Comparison of ENCODE assay signal across 9 cellular contexts in the genomic region with DNA sequence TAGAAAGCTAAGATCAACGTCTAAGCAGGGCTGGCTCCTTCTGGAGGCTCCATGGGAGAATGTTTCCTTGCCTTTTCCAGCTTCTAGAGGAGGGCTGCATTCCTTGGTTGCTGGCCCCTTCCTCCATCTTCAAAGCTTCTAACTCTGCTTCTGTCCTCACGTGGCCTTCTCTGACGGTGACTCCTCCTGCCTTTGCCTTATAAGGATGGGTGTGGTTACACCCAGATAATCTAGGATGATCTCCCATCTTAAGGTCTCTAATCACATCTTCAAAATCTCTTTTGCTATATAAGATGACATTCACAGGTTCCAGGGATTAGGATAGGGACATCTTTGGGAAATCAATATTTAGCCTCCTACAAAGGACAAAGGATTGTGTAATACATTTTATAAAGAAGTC. TPM values are rescaled to one million over a fixed set of nuclear protein-coding genes. Genes with fewer than 3 reads are reported as not detected.
A peak's percentile ranks its signal among the peaks of the same experiment; 100 is the strongest.
DNase-seq lines count a peak whose midpoint lies in the region; ATAC-seq, FAIRE-seq and TF ChIP-seq lines count a peak whose summit lies in the region.
"Had no signal": no experiment of that assay in that cellular context is flagged by ENCODE, and none has a peak within 500 bp of the region (broad histone marks: within the 10 kb centered on the region; RNA-seq: fewer than 3 reads in every experiment).

No MANE protein-coding gene starts in this region.

- H3K4me3 ChIP-seq in A673 (ENCODE audit: low read depth, low read length, poor library complexity, severe bottlenecking) (no peak overlapping the region), heart left ventricle (no peak overlapping the region), pancreas (no peak overlapping the region)

- intact Hi-C loops in A673 (cut with micrococcal nuclease; ENCODE audit: unreplicated experiment) = no loop called here
- intact Hi-C loops in activated B cell treated with CpG ODN at 0.5 μM for 24 hours (cut with micrococcal nuclease) = loop anchor here (2.0 to 10.0 kb wide), 4 partner anchors 47 to 655 kb away; partner anchors contain the start of genes ARHGAP4, DUSP9 and HAUS7
- intact Hi-C loops in heart left ventricle (cut with DNase I) = no loop called here
- intact Hi-C loops in pancreas (cut with DNase I) = no loop called here

- POLR2A ChIA-PET in A673 (lab: Charles Lee; ENCODE audit: low non-redundant PET) = interaction anchor here (0.6 kb wide), 1 partner anchor 175 kb away, joined by 4 read pairs; no protein-coding TSS in a partner anchor
- POLR2A ChIA-PET in activated B cell treated with CpG ODN at 0.5 μM for 24 hours (lab: Charles Lee) = interaction anchor here (1.3 kb wide), 1 partner anchor 15 kb away, joined by 9 read pairs; no protein-coding TSS in a partner anchor

- TSS peak; percentile 43 for BruUV-seq in A673 (replicated peaks; lab: Mats Ljungman, UMichigan)

- ATAC-seq in activated B cell treated with CpG ODN at 0.5 μM for 24 hours (ENCODE audit: low read depth) = no peak
- no peak for ATAC-seq in GM19035 (IDR thresholded peaks at IDR 0.05; ENCODE audit: unreplicated experiment)
- ATAC-seq in heart left ventricle = no peak
- ATAC-seq in pancreas = no peak
- no peak for ATAC-seq in GM21423 (IDR thresholded peaks at IDR 0.05; ENCODE audit: unreplicated experiment)

- H3K27me3 ChIP-seq in A673 (replicated peaks; ENCODE audit: insufficient read depth, low read depth, low read length, poor library complexity) = no peaks in the 10 kb centered on the region
- H3K27me3 ChIP-seq in heart left ventricle = no peaks in the 10 kb centered on the region
- H3K27me3 ChIP-seq in pancreas = no peaks in the 10 kb centered on the region

- H3K9me3 ChIP-seq in A673 (ENCODE audit: low read depth, low read length, poor library complexity, severe bottlenecking) (no peaks in the 10 kb centered on the region), heart left ventricle (peaks cover 0 to 3% (median 0%) of the 10 kb centered on the region in 12 donors), pancreas (no peaks in the 10 kb centered on the region)

- H3K36me3 Mint-ChIP-seq in activated B cell treated with CpG ODN at 0.5 μM for 24 hours (ENCODE audit: low read depth) (peaks cover 27% of the 10 kb centered on the region), glutamatergic neuron (ENCODE audit: unreplicated experiment) (no peaks in the 10 kb centered on the region)

- peak; percentile 58 for FAIRE-seq in GM19239 (lab: Jason Lieb, UNC)
- no peak for FAIRE-seq in pancreas (lab: Jason Lieb, UNC)

- peak overlapping the region; percentile 86 for H3K27ac Mint-ChIP-seq in activated B cell treated with CpG ODN at 0.5 μM for 24 hours
- no peak overlapping the region for H3K27ac Mint-ChIP-seq in glutamatergic neuron (ENCODE audit: unreplicated experiment)

- H3K27ac ChIP-seq in A673 (ENCODE audit: low read depth, low read length, poor library complexity, severe bottlenecking) (no peak overlapping the region), heart left ventricle (no peak overlapping the region), pancreas (no peak overlapping the region)

- peaks cover 3% of the 10 kb centered on the region for H3K36me3 ChIP-seq in A673 (ENCODE audit: insufficient read depth, low read length, poor library complexity, severe bottlenecking)
- H3K36me3 ChIP-seq in heart left ventricle = peaks cover 0 to 23% (median 8%) of the 10 kb centered on the region in 9 donors
- H3K36me3 ChIP-seq in pancreas = no peaks in the 10 kb centered on the region

- DNase-seq in A673 (ENCODE audit: low spot score) (no peak), GM19239 (ENCODE audit: insufficient read length, low spot score) (no peak), activated B cell treated with CpG ODN at 0.5 μM for 24 hours (no peak), glutamatergic neuron (no peak), heart left ventricle (no peak), pancreas (no peak)
- DNase-seq: effector CD8-positive, alpha-beta T cell had no signal

- TF ChIP-seq POLR2A in heart left ventricle (IDR thresholded peaks at IDR 0.05) = no peak

- H3K27me3 Mint-ChIP-seq in activated B cell treated with CpG ODN at 0.5 μM for 24 hours = no peaks in the 10 kb centered on the region
- H3K27me3 Mint-ChIP-seq in glutamatergic neuron (ENCODE audit: unreplicated experiment) = peaks cover 6% of the 10 kb centered on the region

- CTCF ChIA-PET in A673 (lab: Charles Lee) = no interaction called here
- CTCF ChIA-PET in activated B cell treated with CpG ODN at 0.5 μM for 24 hours (lab: Charles Lee) = interaction anchor here (1.3 to 1.8 kb wide), 2 partner anchors 14 to 23 kb away, joined by 3 to 4 read pairs; no protein-coding TSS in a partner anchor

- H3K4me3 Mint-ChIP-seq in activated B cell treated with CpG ODN at 0.5 μM for 24 hours = peak overlapping the region; percentile 88
- H3K4me3 Mint-ChIP-seq in glutamatergic neuron (ENCODE audit: unreplicated experiment) = peak overlapping the region; percentile 90

- H3K4me1 ChIP-seq in A673 (ENCODE audit: insufficient read depth, low read length, poor library complexity, severe bottlenecking) (no peaks in the 10 kb centered on the region), heart left ventricle (peaks cover 0 to 25% (median 6%) of the 10 kb centered on the region in 12 donors), pancreas (no peaks in the 10 kb centered on the region)

- H3K4me1 Mint-ChIP-seq in activated B cell treated with CpG ODN at 0.5 μM for 24 hours = peaks cover 36% of the 10 kb centered on the region
- H3K4me1 Mint-ChIP-seq in glutamatergic neuron (ENCODE audit: low read depth, unreplicated experiment) = peaks cover 20% of the 10 kb centered on the region

- 79 to 94% (median 84%) methylated on average over 3 of the region's 3 CpGs for WGBS in heart left ventricle, 4 donors
- WGBS in pancreas, 2 donors = 78 to 91% methylated on average over 3 of the region's 3 CpGs

- H3K9me3 Mint-ChIP-seq in activated B cell treated with CpG ODN at 0.5 μM for 24 hours (no peaks in the 10 kb centered on the region), glutamatergic neuron (ENCODE audit: unreplicated experiment) (peaks cover 11% of the 10 kb centered on the region)

- TF ChIP-seq CTCF in A673 (conservative IDR thresholded peaks at IDR 0.05; ENCODE audit: low read depth, low read length) = no peak
- TF ChIP-seq CTCF in activated B cell treated with CpG ODN at 0.5 μM for 24 hours (IDR thresholded peaks at IDR 0.05) = no peak
- no peak for TF ChIP-seq CTCF in glutamatergic neuron (IDR thresholded peaks at IDR 0.05; ENCODE audit: partially characterized antibody, unreplicated experiment)
- no peak for TF ChIP-seq CTCF in heart left ventricle (IDR thresholded peaks at IDR 0.05)
- TF ChIP-seq CTCF in pancreas (IDR thresholded peaks at IDR 0.05) = no peak

RNA-seq across cellular contexts. Expression of gene CCNQ, which starts 1.6 kb away (rescaled TPM):
- total RNA-seq in A673 (2021) (27.1 and 32.4 TPM in 2 replicates), activated B cell treated with CpG ODN at 0.5 μM for 24 hours (25.3 and 25.8 TPM in 2 replicates), glutamatergic neuron (ENCODE audit: unreplicated experiment) (28.9 TPM), heart left ventricle (10 to 100 TPM; 16.2 to 87.3 (median 36.9) TPM), pancreas (10 to 100 TPM in 1 of 6 donors, 1 to 10 TPM in 5; 6.7 to 10.6 (median 8.1) TPM)
- polyA plus RNA-seq in heart left ventricle (100 to 1,000 TPM in 1 of 2 donors, 10 to 100 TPM in 1; 85.0 to 126 TPM), pancreas (10 to 100 TPM; 26.3 to 32.1 TPM)

RNA-seq across cellular contexts. Expression of gene DUSP9, which starts 49.7 kb away (rescaled TPM):
- total RNA-seq in A673 (2021) = 0.92 and 1.4 TPM in 2 replicates
- 0.10 TPM in 1 of 2 replicates, not detected in the other for total RNA-seq in activated B cell treated with CpG ODN at 0.5 μM for 24 hours
- 0.61 TPM for total RNA-seq in glutamatergic neuron (ENCODE audit: unreplicated experiment)
- under 1 TPM in 1 of 9 donors, not detected in 8; 0.25 TPM for total RNA-seq in heart left ventricle
- under 1 TPM in 1 of 2 donors, not detected in 1; 0.04 TPM for polyA plus RNA-seq in heart left ventricle
- total RNA-seq in pancreas = under 1 TPM in 3 of 6 donors, not detected in 3; 0.09 to 0.28 (median 0.14) TPM
- under 1 TPM in 1 of 2 donors, not detected in 1; 0.07 TPM for polyA plus RNA-seq in pancreas
